In the genomic region with DNA sequence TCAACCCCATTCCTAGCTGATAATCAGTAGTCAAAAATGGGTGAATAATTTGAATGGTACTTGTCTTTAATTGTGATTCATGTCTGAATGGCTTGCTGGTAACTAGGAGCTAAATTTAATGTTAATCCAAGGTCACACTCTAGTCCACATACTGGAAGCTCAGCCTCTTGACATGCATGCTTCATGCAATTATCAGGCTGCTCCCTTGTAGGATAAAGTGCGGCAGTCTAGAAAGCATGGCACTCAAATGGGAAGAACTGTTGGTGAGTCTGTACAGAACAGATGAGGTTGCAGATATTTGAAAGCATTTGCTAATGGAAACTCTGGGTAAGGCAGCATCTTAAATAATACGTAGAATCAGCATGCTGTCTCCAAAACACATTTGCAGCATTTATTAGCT, we compare ENCODE assay signal across 21 cellular contexts.
DNase-seq lines count a peak whose midpoint lies in the region; ATAC-seq and TF ChIP-seq lines count a peak whose summit lies in the region.
"Had no signal": no experiment of that assay in that cellular context is flagged by ENCODE, and none has a peak within 500 bp of the region (broad histone marks: within the 10 kb centered on the region; RNA-seq: fewer than 3 reads in every experiment).

No MANE protein-coding gene starts in this region.

- no peaks in the 10 kb centered on the region for H3F3A ChIP-seq in smooth muscle cell (ENCODE audit: low read depth)

- peak overlapping the region; percentile 6 for H3K4me2 ChIP-seq in smooth muscle cell
- H3K4me2 ChIP-seq: A549 had no signal

- no peaks in the 10 kb centered on the region for H3K9me3 ChIP-seq in cardiac muscle cell (ENCODE audit: low read depth)
- H3K9me3 ChIP-seq in smooth muscle cell (replicated peaks; ENCODE audit: low read depth) = no peaks in the 10 kb centered on the region
- H3K9me3 ChIP-seq: A549 had no signal

- no peak overlapping the region for H3K9ac ChIP-seq in smooth muscle cell (ENCODE audit: low read depth)
- H3K9ac ChIP-seq: GM23248 had no signal

- ATAC-seq in Right ventricle myocardium superior (ENCODE audit: poor library complexity) (no peak), GM18519 (IDR thresholded peaks at IDR 0.05; ENCODE audit: low FRiP score, unreplicated experiment) (no peak)
- ATAC-seq: A549, T-cell had no signal

- H3K4me3 ChIP-seq in cardiac muscle cell (no peak overlapping the region), smooth muscle cell (no peak overlapping the region)
- H3K4me3 ChIP-seq: A549, GM23248, SJSA1 had no signal

- H3K27me3 ChIP-seq in cardiac muscle cell (no peaks in the 10 kb centered on the region), smooth muscle cell (ENCODE audit: low read depth) (peaks cover 20% of the 10 kb centered on the region)
- H3K27me3 ChIP-seq: SJSA1 had no signal

- H3K36me3 ChIP-seq in cardiac muscle cell (no peaks in the 10 kb centered on the region), smooth muscle cell (ENCODE audit: low read depth) (no peaks in the 10 kb centered on the region)
- H3K36me3 ChIP-seq: SJSA1 had no signal

- peak in 1 of 2 donors; percentile 76 for DNase-seq in cardiac muscle cell (ENCODE audit: low read depth in 1 of 2, low spot score in 1 of 2)
- no peak for DNase-seq in Right ventricle myocardium superior
- peak; percentile 35 for DNase-seq in NCI-H187 treated with DMSO at 0.1 percent for 48 hours (lab: John Stamatoyannopoulos, UW)
- peak; percentile 28 for DNase-seq in NCI-H82 (lab: John Stamatoyannopoulos, UW)
- DNase-seq in smooth muscle cell (lab: John Stamatoyannopoulos, UW; ENCODE audit: unreplicated experiment) = no peak
- no peak for DNase-seq in NOMO-1 (lab: John Stamatoyannopoulos, UW; ENCODE audit: unreplicated experiment in 2 of 2)
- DNase-seq in islet precursor cell = no peak
- DNase-seq: C1 segment of cervical spinal cord; GM23248; HCEC 1CT; NCI-H1694; NCI-H2171 treated with DMSO at 0.1 percent for 48 hours; NCI-H510A; NK-92 treated with Interleukin-12 subunit alpha and Interleukin-12 subunit beta, amount 100 ng/mL, for 24 hours; T-cell; T-helper 9 cell had no signal

- H3K79me2 ChIP-seq in smooth muscle cell (ENCODE audit: low read depth) = no peaks in the 10 kb centered on the region

- WGBS in smooth muscle cell (ENCODE audit: low lambda C conversion rate) = 23% methylated on average over 2 of the region's 2 CpGs

- peaks cover 12% of the 10 kb centered on the region for H4K20me1 ChIP-seq in smooth muscle cell (ENCODE audit: low read depth)

- TF ChIP-seq CTCF in cardiac muscle cell (IDR thresholded peaks at IDR 0.05; ENCODE audit: low read depth, low read length) (no peak), smooth muscle cell (IDR thresholded peaks at IDR 0.05; ENCODE audit: borderline replicate concordance, insufficient read depth, poor library complexity, severe bottlenecking) (no peak)

- no peak overlapping the region for H2AFZ ChIP-seq in smooth muscle cell (ENCODE audit: low read depth)
- H2AFZ ChIP-seq: GM23248 had no signal

- intact Hi-C loops in Right ventricle myocardium superior (cut with DNase I) = no loop called here

- H3K27ac ChIP-seq in cardiac muscle cell = peak overlapping the region; percentile 59
- H3K27ac ChIP-seq in smooth muscle cell (ENCODE audit: low read depth) = no peak overlapping the region
- H3K27ac ChIP-seq: A549, GM23248, HL-60, RWPE1, SJSA1 had no signal

- peaks cover 32% of the 10 kb centered on the region for H3K4me1 ChIP-seq in cardiac muscle cell (ENCODE audit: low read depth)
- peaks cover 21% of the 10 kb centered on the region for H3K4me1 ChIP-seq in smooth muscle cell (ENCODE audit: low read depth)
- H3K4me1 ChIP-seq: A549, SJSA1 had no signal

Comparison
In these comparisons a context has a peak if more than half of its experiments do, and no peak if none do; other contexts are left out.
1. DNase-seq: peak in NCI-H187 treated with DMSO at 0.1 percent for 48 hours (single experiment) and NCI-H82 (single experiment); none in Right ventricle myocardium superior (single experiment), smooth muscle cell (single experiment), NOMO-1 (0 of 2) and islet precursor cell (single experiment).